Comparison of ENCODE assay signal across 19 cellular contexts in genomic region chr15:29123991-29124390, GRCh38.
"Had no signal": no experiment of that assay in that cellular context is flagged by ENCODE, and none has a peak within 500 bp of the region (broad histone marks: within the 10 kb centered on the region; RNA-seq: fewer than 3 reads in every experiment).

No MANE protein-coding gene starts in this region.

- H3K9me3 ChIP-seq: tibial artery had no signal

- H3K27me3 ChIP-seq: foreskin keratinocyte had no signal

- H3K27ac ChIP-seq: foreskin keratinocyte, tibial artery, VCaP had no signal

- H3K4me3 ChIP-seq: tibial artery had no signal

- H3K36me3 ChIP-seq: tibial artery had no signal

- H3K4me1 ChIP-seq: foreskin keratinocyte, tibial artery had no signal

- DNase-seq: activated CD4-positive, alpha-beta T cell treated with anti-CD3 and anti-CD28 coated beads, Interleukin-2, amount 10 ng/mL, durations not matched to agents 7 days and 5 days; activated CD4-positive, CD25-positive, alpha-beta regulatory T cell treated with anti-CD3 and anti-CD28 coated beads, Interleukin-2, amount 50 U/mL, for 72 hours; activated CD8-positive, alpha-beta memory T cell treated with anti-CD3 and anti-CD28 coated beads, Interleukin-2, amount 10 ng/mL, durations not matched to agents 7 days and 5 days; activated CD8-positive, alpha-beta T cell treated with anti-CD3 and anti-CD28 coated beads for 36 hours; activated effector memory CD4-positive, alpha-beta T cell treated with anti-CD3 and anti-CD28 coated beads, Interleukin-2, amount 50 U/mL, for 16 hours; activated naive CD4-positive, alpha-beta T cell treated with anti-CD3 and anti-CD28 coated beads, Interleukin-2, amount 50 U/mL, for 16 hours; activated naive CD8-positive, alpha-beta T cell treated with anti-CD3 and anti-CD28 coated beads, Interleukin-2, amount 50 U/mL, for 24 hours; activated T-cell treated with anti-CD3 and anti-CD28 coated beads for 4 hours; caudate nucleus; dermis blood vessel endothelial cell; effector CD8-positive, alpha-beta T cell; foreskin keratinocyte; hippocampal formation; naive thymus-derived CD4-positive, alpha-beta T cell; stimulated activated CD4-positive, alpha-beta T cell treated with anti-CD3 and anti-CD28 coated beads, Interleukin-1b, Interleukin-23, amount 100 ng/mL, for 48 hours; stimulated activated naive CD8-positive, alpha-beta T cell treated with anti-CD3 and anti-CD28 coated beads, Interleukin-15, amount 100 ng/mL, for 72 hours; tibial artery had no signal

- ATAC-seq: activated CD8-positive, alpha-beta memory T cell treated with anti-CD3 and anti-CD28 coated beads, Interleukin-2, amount 10 ng/mL, durations not matched to agents 7 days and 5 days; activated CD8-positive, alpha-beta T cell treated with anti-CD3 and anti-CD28 coated beads for 36 hours; activated naive CD8-positive, alpha-beta T cell treated with anti-CD3 and anti-CD28 coated beads, Interleukin-2, amount 50 U/mL, for 24 hours; foreskin keratinocyte; naive thymus-derived CD4-positive, alpha-beta T cell; stimulated activated effector memory CD8-positive, alpha-beta T cell treated with anti-CD3 and anti-CD28 coated beads, Interleukin-12 subunit alpha, Interleukin-12 subunit beta, amount 100 ng/mL, for 72 hours; stimulated activated naive CD8-positive, alpha-beta T cell treated with anti-CD3 and anti-CD28 coated beads, Interleukin-15, amount 100 ng/mL, for 72 hours had no signal
